10 cellular contexts compared by ENCODE assay signal in the genomic region with DNA sequence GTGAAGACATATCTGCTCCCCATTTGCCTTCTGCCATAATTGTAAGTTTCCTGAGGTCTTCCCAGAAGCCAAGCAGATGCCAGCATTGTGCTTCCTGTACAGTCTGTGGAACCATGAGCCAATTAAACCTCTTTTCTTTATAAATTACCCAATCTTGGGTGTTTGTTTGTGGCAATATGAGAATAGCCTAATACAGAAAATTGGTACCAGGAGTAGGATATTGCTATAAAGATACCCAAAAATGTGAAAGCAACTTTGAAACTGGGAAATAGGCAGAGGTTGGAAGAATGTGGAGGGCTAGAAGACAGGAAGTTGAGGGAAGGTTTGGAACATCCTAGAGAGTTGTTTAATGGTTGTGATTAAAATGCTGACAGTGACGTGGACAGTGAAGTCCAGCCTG.
"Had no signal": no experiment of that assay in that cellular context is flagged by ENCODE, and none has a peak within 500 bp of the region (broad histone marks: within the 10 kb centered on the region; RNA-seq: fewer than 3 reads in every experiment).

No MANE protein-coding gene starts in this region.

- H3K9ac ChIP-seq: GM23248, KMS-11 had no signal

- H3K9me3 ChIP-seq: HAP-1 had no signal

- ATAC-seq: HCT116 had no signal

- DNase-seq: GM23248, GOT3, H7, IMR-90, Karpas-422, KBM-7 had no signal

- H3K4me3 ChIP-seq: GM23248, HAP-1 had no signal

- H3K36me3 ChIP-seq: HAP-1 had no signal

- H3K27ac ChIP-seq: GM23248, KMS-11 had no signal

- FAIRE-seq: HTR-8/SVneo had no signal

- H2AFZ ChIP-seq: GM23248 had no signal

- H3K4me2 ChIP-seq: KMS-11 had no signal
